In genomic region chr2:161419338-161419965, GRCh38 we compare ENCODE assay signal across 20 cellular contexts. TPM values are rescaled to one million over a fixed set of nuclear protein-coding genes. Genes with fewer than 3 reads are reported as not detected.
A peak's percentile ranks its signal among the peaks of the same experiment; 100 is the strongest.
DNase-seq lines count a peak whose midpoint lies in the region; ATAC-seq and TF ChIP-seq lines count a peak whose summit lies in the region.
"Had no signal": no experiment of that assay in that cellular context is flagged by ENCODE, and none has a peak within 500 bp of the region (broad histone marks: within the 10 kb centered on the region; RNA-seq: fewer than 3 reads in every experiment).

No MANE protein-coding gene starts in this region.

- H3K9ac ChIP-seq in HUES6 (ENCODE audit: low read length) (no peak overlapping the region), endodermal cell (ENCODE audit: extremely low read depth, low read length, poor library complexity, severe bottlenecking) (no peak overlapping the region)

- H3K4me3 ChIP-seq in DOHH2 (ENCODE audit: low read length) (no peak overlapping the region), HUES6 (ENCODE audit: low read depth, low read length) (peak overlapping the region; percentile 70; the same call in 1 of the 2 replicates), endodermal cell (ENCODE audit: low read length) (peak overlapping the region; percentile 76), neuron (ENCODE audit: low read length) (no peak overlapping the region)
- H3K4me3 ChIP-seq: lung had no signal

- TF ChIP-seq CTCF in DOHH2 (IDR thresholded peaks at IDR 0.05; ENCODE audit: low read depth, low read length, poor library complexity, severe bottlenecking) (no peak), endodermal cell (conservative IDR thresholded peaks at IDR 0.05) (no peak)

- H3K27me3 ChIP-seq in DOHH2 (ENCODE audit: control insufficient read depth, low read length) (peaks cover 58% of the 10 kb centered on the region), HUES6 (ENCODE audit: control insufficient read depth, insufficient read depth, low read length) (peaks cover 100% of the 10 kb centered on the region), endodermal cell (ENCODE audit: control insufficient read depth, insufficient read depth, low read length, poor library complexity, severe bottlenecking) (peaks cover 98% of the 10 kb centered on the region), neuron (ENCODE audit: insufficient read depth, low read length) (peaks cover 95% of the 10 kb centered on the region)

- H3K9me3 Mint-ChIP-seq in endodermal cell, result no peaks in the 10 kb centered on the region
- peaks cover 0 to 11% (median 0%) of the 10 kb centered on the region in 9 donors for H3K9me3 Mint-ChIP-seq in naive thymus-derived CD8-positive, alpha-beta T cell
- H3K9me3 Mint-ChIP-seq: activated CD4-positive, alpha-beta memory T cell treated with anti-CD3 and anti-CD28 coated beads, Interleukin-2, amount 10 ng/mL, durations not matched to agents 7 days and 5 days had no signal

- H3K4me2 ChIP-seq in DOHH2 (ENCODE audit: low read length), result peak overlapping the region; percentile 53; the same call in 1 of the 2 replicates

- peak overlapping the region; percentile 31 for H2AFZ ChIP-seq in neuron (ENCODE audit: low read depth, low read length)

- no peaks in the 10 kb centered on the region for H4K20me1 ChIP-seq in DOHH2 (ENCODE audit: control insufficient read depth, insufficient read depth, low read depth, low read length)

- ATAC-seq in GM18861 (IDR thresholded peaks at IDR 0.05; ENCODE audit: unreplicated experiment), result no peak
- ATAC-seq in naive thymus-derived CD8-positive, alpha-beta T cell, result no peak
- ATAC-seq: CD8-positive, alpha-beta T cell had no signal

- H3K36me3 ChIP-seq in DOHH2 (ENCODE audit: control insufficient read depth, low read length) (no peaks in the 10 kb centered on the region), HUES6 (ENCODE audit: control insufficient read depth, insufficient read depth, low read length) (no peaks in the 10 kb centered on the region), endodermal cell (ENCODE audit: control insufficient read depth, insufficient read depth, low read length) (no peaks in the 10 kb centered on the region), neuron (ENCODE audit: insufficient read depth, low read length) (no peaks in the 10 kb centered on the region)

- H3K27ac Mint-ChIP-seq in endodermal cell, result no peak overlapping the region
- H3K27ac Mint-ChIP-seq in naive thymus-derived CD8-positive, alpha-beta T cell, result peak overlapping the region in 1 of 10 donors; percentile 50
- H3K27ac Mint-ChIP-seq: activated CD4-positive, alpha-beta memory T cell treated with anti-CD3 and anti-CD28 coated beads, Interleukin-2, amount 10 ng/mL, durations not matched to agents 7 days and 5 days; activated naive CD8-positive, alpha-beta T cell; CD8-positive, alpha-beta T cell had no signal

- 0 out of 2 replicates have a peak, but pooled peaks cover 6% of the 10 kb centered on the region for H3K9me3 ChIP-seq in DOHH2 (ENCODE audit: control insufficient read depth, insufficient read depth, low read length)
- no peaks in the 10 kb centered on the region for H3K9me3 ChIP-seq in HUES6 (ENCODE audit: control insufficient read depth, insufficient read depth, low read depth, low read length)
- no peaks in the 10 kb centered on the region for H3K9me3 ChIP-seq in endodermal cell (ENCODE audit: control insufficient read depth, low read length)
- H3K9me3 ChIP-seq in neuron (ENCODE audit: low read length), result no peaks in the 10 kb centered on the region

- POLR2A ChIA-PET in naive thymus-derived CD8-positive, alpha-beta T cell (lab: Charles Lee), result no interaction called here

- H3K4me1 ChIP-seq in DOHH2 (ENCODE audit: control insufficient read depth, low read length) (peaks cover 33% of the 10 kb centered on the region), HUES6 (ENCODE audit: control insufficient read depth, insufficient read depth, low read length) (peaks cover 43% of the 10 kb centered on the region), endodermal cell (ENCODE audit: control insufficient read depth, insufficient read depth, low read length) (peaks cover 6% of the 10 kb centered on the region), neuron (ENCODE audit: insufficient read depth, low read length) (peaks cover 18% of the 10 kb centered on the region)

- no peaks in the 10 kb centered on the region for H3K36me3 Mint-ChIP-seq in endodermal cell (ENCODE audit: low read depth)
- H3K36me3 Mint-ChIP-seq in naive thymus-derived CD8-positive, alpha-beta T cell, result peaks cover 0 to 10% (median 9%) of the 10 kb centered on the region in 3 donors
- H3K36me3 Mint-ChIP-seq: activated naive CD8-positive, alpha-beta T cell; CD8-positive, alpha-beta T cell had no signal

- H3K4me1 Mint-ChIP-seq in endodermal cell, result peaks cover 73% of the 10 kb centered on the region
- peaks cover 32 to 67% (median 55%) of the 10 kb centered on the region in 4 donors for H3K4me1 Mint-ChIP-seq in naive thymus-derived CD8-positive, alpha-beta T cell

- WGBS in endodermal cell (ENCODE audit: insufficient coverage in 1 of 2, insufficient read length in 1 of 2), 2 experiments, result 0 to 31% methylated on average over 1 to 3 of the region's 3 CpGs

- H3K9me2 ChIP-seq in DOHH2 (replicated peaks; ENCODE audit: control insufficient read depth, low read length), result no peaks in the 10 kb centered on the region

- H3K27ac ChIP-seq in DOHH2 (ENCODE audit: low read depth, low read length) (no peak overlapping the region), HUES6 (ENCODE audit: low read depth, low read length) (no peak overlapping the region), endodermal cell (ENCODE audit: low read depth, low read length) (no peak overlapping the region)
- H3K27ac ChIP-seq: VCaP had no signal

- H3K4me3 Mint-ChIP-seq in endodermal cell, result peak overlapping the region; percentile 62
- peak overlapping the region in 3 of 10 donors; percentile 38 to 62 (median 48) for H3K4me3 Mint-ChIP-seq in naive thymus-derived CD8-positive, alpha-beta T cell
- H3K4me3 Mint-ChIP-seq: CD8-positive, alpha-beta T cell had no signal

- H3K79me2 ChIP-seq in DOHH2 (ENCODE audit: control insufficient read depth, low read length), result no peaks in the 10 kb centered on the region

- no peak for DNase-seq in endodermal cell
- DNase-seq in naive thymus-derived CD8-positive, alpha-beta T cell, result no peak
- DNase-seq in activated CD4-positive, CD25-positive, alpha-beta regulatory T cell treated with anti-CD3 and anti-CD28 coated beads, Interleukin-2, amount 50 U/mL, for 72 hours, result no peak
- DNase-seq: CD8-positive, alpha-beta T cell; hippocampal formation; KG1; kidney; NCI-H1694 treated with DMSO at 0.1 percent for 48 hours; NCI-H774; T-helper 1 cell had no signal

- peaks cover 89% of the 10 kb centered on the region for H3K27me3 Mint-ChIP-seq in endodermal cell (ENCODE audit: insufficient read depth)
- peaks cover 72 to 94% (median 85%) of the 10 kb centered on the region in 5 donors for H3K27me3 Mint-ChIP-seq in naive thymus-derived CD8-positive, alpha-beta T cell

- no peaks in the 10 kb centered on the region for H3F3A ChIP-seq in DOHH2 (ENCODE audit: control insufficient read depth, insufficient read depth)

RNA-seq across cellular contexts. Expression of gene TBR1, which starts 3.4 kb away (rescaled TPM):
- 1 to 10 TPM; 1.2 to 2.4 TPM for total RNA-seq in endodermal cell
- polyA plus RNA-seq in endodermal cell (2013, experiment 1 of 2), result 0.25 TPM
- polyA plus RNA-seq in endodermal cell (2013, experiment 2 of 2), result 0.12 TPM
- not detected for total RNA-seq in naive thymus-derived CD8-positive, alpha-beta T cell
- not detected for polyA plus RNA-seq in naive thymus-derived CD8-positive, alpha-beta T cell
- total RNA-seq: activated CD4-positive, alpha-beta memory T cell treated with anti-CD3 and anti-CD28 coated beads, Interleukin-2, amount 10 ng/mL, durations not matched to agents 7 days and 5 days; H1; kidney; lung; Right ventricle myocardium superior had no signal
- polyA plus RNA-seq: H1 had no signal

Comparison
In these comparisons a context has a peak if more than half of its experiments do, and no peak if none do; other contexts are left out.
1. H3K4me3 ChIP-seq: peak in HUES6 (single experiment) and endodermal cell (single experiment); none in DOHH2 (single experiment) and neuron (single experiment).